ENCODE assay signal across 8 cellular contexts in genomic region chr3:156826144-156826895, GRCh38. TPM values are rescaled to one million over a fixed set of nuclear protein-coding genes. Genes with fewer than 3 reads are reported as not detected.
A peak's percentile ranks its signal among the peaks of the same experiment; 100 is the strongest.
DNase-seq lines count a peak whose midpoint lies in the region; ATAC-seq and TF ChIP-seq lines count a peak whose summit lies in the region.

LEKR1 (plus strand) TSS chr3:156826353; CDS start chr3:156829330, 2,977 bp downstream.

- peak within 1 kb of the TSS; percentile 89 for H2AFZ ChIP-seq in OCI-LY3 (ENCODE audit: low read depth, low read length)

- no peaks in the 10 kb centered on the region for H3K9me3 ChIP-seq in CD8-positive, alpha-beta memory T cell (ENCODE audit: low read length)
- H3K9me3 ChIP-seq in OCI-LY3 (ENCODE audit: insufficient read depth, low read length) = no peaks in the 10 kb centered on the region
- H3K9me3 ChIP-seq in muscle layer of colon (ENCODE audit: low read length) = no peaks in the 10 kb centered on the region

- peaks cover 6% of the 10 kb centered on the region for H3K4me1 ChIP-seq in CD8-positive, alpha-beta memory T cell (ENCODE audit: insufficient read depth, low read length)
- peaks cover 10% of the 10 kb centered on the region for H3K4me1 ChIP-seq in OCI-LY3 (ENCODE audit: low read length)
- no peaks in the 10 kb centered on the region for H3K4me1 ChIP-seq in muscle layer of colon (ENCODE audit: insufficient read depth, low read length)

- H3K4me3 Mint-ChIP-seq in CD8-positive, alpha-beta memory T cell = peak within 1 kb of the TSS; percentile 93 to 98 (median 95)
- peak within 1 kb of the TSS; percentile 90 for H3K4me3 Mint-ChIP-seq in activated T-cell treated with anti-CD3 and anti-CD28 coated beads, Interleukin-2, amount 50 U/mL, for 4 hours

- peak within 1 kb of the TSS; percentile 64 for H3K4me3 ChIP-seq in CD8-positive, alpha-beta memory T cell (ENCODE audit: low read length)
- H3K4me3 ChIP-seq in OCI-LY3 (ENCODE audit: low read length) (peak within 1 kb of the TSS; percentile 84), muscle layer of colon (ENCODE audit: low read depth in 1 of 2, low read length in 2 of 2) (peak within 1 kb of the TSS; percentile 71 to 78)

- H3K36me3 Mint-ChIP-seq in CD8-positive, alpha-beta memory T cell = peaks cover 0 to 10% (median 0%) of the 10 kb centered on the region in 3 donors
- H3K36me3 Mint-ChIP-seq in activated T-cell treated with anti-CD3 and anti-CD28 coated beads, Interleukin-2, amount 50 U/mL, for 4 hours (ENCODE audit: insufficient read depth) = no peaks in the 10 kb centered on the region

- no peaks in the 10 kb centered on the region for H3K79me2 ChIP-seq in OCI-LY3 (ENCODE audit: low read length)

- ATAC-seq in GM19452 (IDR thresholded peaks at IDR 0.05; ENCODE audit: unreplicated experiment) = peak; percentile 90
- peak; percentile 94 for ATAC-seq in HG03571 (IDR thresholded peaks at IDR 0.05; ENCODE audit: unreplicated experiment)
- peak; percentile 83 to 87 for ATAC-seq in activated T-cell treated with anti-CD3 and anti-CD28 coated beads, Interleukin-2, amount 50 U/mL, for 4 hours
- ATAC-seq in esophagus mucosa = peak; percentile 93

- H4K20me1 ChIP-seq in OCI-LY3 (ENCODE audit: insufficient read depth, low read length) = no peaks in the 10 kb centered on the region

- H3K9ac ChIP-seq in OCI-LY3 (ENCODE audit: low read length) (peak within 1 kb of the TSS; percentile 83), muscle layer of colon (ENCODE audit: low read length) (peak within 1 kb of the TSS; percentile 55)

- no peaks in the 10 kb centered on the region for H3K27me3 ChIP-seq in CD8-positive, alpha-beta memory T cell (ENCODE audit: insufficient read depth, low read length, poor library complexity, severe bottlenecking)
- no peaks in the 10 kb centered on the region for H3K27me3 ChIP-seq in OCI-LY3 (ENCODE audit: low read depth, low read length)
- no peaks in the 10 kb centered on the region for H3K27me3 ChIP-seq in muscle layer of colon (ENCODE audit: control insufficient read depth in 1 of 2, insufficient read depth in 2 of 2, low read length in 2 of 2)

- no peaks in the 10 kb centered on the region for H3K9me3 Mint-ChIP-seq in CD8-positive, alpha-beta memory T cell
- H3K9me3 Mint-ChIP-seq in activated T-cell treated with anti-CD3 and anti-CD28 coated beads, Interleukin-2, amount 50 U/mL, for 4 hours = no peaks in the 10 kb centered on the region

- H3K4me1 Mint-ChIP-seq in CD8-positive, alpha-beta memory T cell = peaks cover 11 to 25% (median 21%) of the 10 kb centered on the region in 3 donors
- H3K4me1 Mint-ChIP-seq in activated T-cell treated with anti-CD3 and anti-CD28 coated beads, Interleukin-2, amount 50 U/mL, for 4 hours (ENCODE audit: low read depth) = peaks cover 21% of the 10 kb centered on the region

- peak within 1 kb of the TSS; percentile 91 to 100 (median 98) for H3K27ac Mint-ChIP-seq in CD8-positive, alpha-beta memory T cell

- peak within 1 kb of the TSS; percentile 76 for H3K4me2 ChIP-seq in OCI-LY3 (ENCODE audit: low read length)

- H3K27me3 Mint-ChIP-seq in CD8-positive, alpha-beta memory T cell = peaks cover 0 to 1% of the 10 kb centered on the region in 2 donors
- H3K27me3 Mint-ChIP-seq in activated T-cell treated with anti-CD3 and anti-CD28 coated beads, Interleukin-2, amount 50 U/mL, for 4 hours (ENCODE audit: low read depth) = no peaks in the 10 kb centered on the region

- no peaks in the 10 kb centered on the region for H3K36me3 ChIP-seq in CD8-positive, alpha-beta memory T cell (ENCODE audit: insufficient read depth, low read length)
- no peaks in the 10 kb centered on the region for H3K36me3 ChIP-seq in OCI-LY3 (replicated peaks; ENCODE audit: low read depth, low read length)
- no peaks in the 10 kb centered on the region for H3K36me3 ChIP-seq in muscle layer of colon (ENCODE audit: insufficient read depth, low read length)

- no peak for TF ChIP-seq CTCF in OCI-LY3 (IDR thresholded peaks at IDR 0.05; ENCODE audit: low read depth, low read length)

- DNase-seq in CD8-positive, alpha-beta memory T cell = peak; percentile 54 to 80 (median 74)
- DNase-seq in activated T-cell treated with anti-CD3 and anti-CD28 coated beads, Interleukin-2, amount 50 U/mL, for 4 hours = peak; percentile 60
- DNase-seq in stimulated activated CD8-positive, alpha-beta memory T cell treated with anti-CD3 and anti-CD28 coated beads, Interleukin-7, amount 100 ng/mL, for 24 hours (ENCODE audit: low read depth) = peak; percentile 41

- CTCF ChIA-PET in CD8-positive, alpha-beta memory T cell (lab: Charles Lee) = interaction anchor here (1.8 kb wide), 1 partner anchor 9 kb away, joined by 6 read pairs; no protein-coding TSS in a partner anchor

- H3K27ac ChIP-seq in CD8-positive, alpha-beta memory T cell (ENCODE audit: low read depth, low read length) = peak within 1 kb of the TSS; percentile 70
- peak within 1 kb of the TSS; percentile 60 for H3K27ac ChIP-seq in OCI-LY3 (ENCODE audit: low read length)
- peak within 1 kb of the TSS; percentile 80 for H3K27ac ChIP-seq in muscle layer of colon (ENCODE audit: low read depth, low read length)

- POLR2A ChIA-PET in CD8-positive, alpha-beta memory T cell (lab: Charles Lee) = interaction anchor here (0.8 to 1.6 kb wide), 4 partner anchors 8 to 263 kb away, joined by 3 read pairs; no protein-coding TSS in a partner anchor

RNA-seq across cellular contexts. Expression of gene LEKR1, which starts in this region (rescaled TPM):
- under 1 TPM; 0.55 to 0.64 TPM for total RNA-seq in CD8-positive, alpha-beta memory T cell
- 0.56 TPM for polyA plus RNA-seq in CD8-positive, alpha-beta memory T cell
- total RNA-seq in activated T-cell treated with anti-CD3 and anti-CD28 coated beads, Interleukin-2, amount 50 U/mL, for 4 hours = under 1 TPM; 0.30 to 0.68 (median 0.50) TPM
- 1.2 TPM for total RNA-seq in esophagus mucosa

Comparison
In these comparisons a context has a peak if more than half of its experiments do, and no peak if none do; other contexts are left out.
1. Peak in every context shown above with its lines: DNase-seq, ATAC-seq, H3K4me3 ChIP-seq and H3K27ac ChIP-seq.
2. Peak in DNase-seq, H3K4me3 ChIP-seq and H3K27ac ChIP-seq in CD8-positive, alpha-beta memory T cell; RNA of the gene not detected or under 1 TPM.
3. Peak in DNase-seq and ATAC-seq in activated T-cell treated with anti-CD3 and anti-CD28 coated beads, Interleukin-2, amount 50 U/mL, for 4 hours; RNA of the gene not detected or under 1 TPM.